ENCODE assay signal across 1 cellular context in genomic region chr11:73178092-73178539, GRCh38.
TF ChIP-seq lines count a peak whose summit lies in the region.

No MANE protein-coding gene starts in this region.

TF ChIP-seq in IMR-90, 13 proteins besides CTCF, POLR2A, EP300 and RAD21 (continued from another document):
- TF ChIP-seq RFX5 (IDR thresholded peaks at IDR 0.05; ENCODE audit: low read depth, low read length) (no peak), NFE2L2 (IDR thresholded peaks at IDR 0.05; ENCODE audit: low read depth, low read length) (no peak), SMC3 (IDR thresholded peaks at IDR 0.05; ENCODE audit: low read depth, low read length) (peak; percentile 99)
